In the genomic region with DNA sequence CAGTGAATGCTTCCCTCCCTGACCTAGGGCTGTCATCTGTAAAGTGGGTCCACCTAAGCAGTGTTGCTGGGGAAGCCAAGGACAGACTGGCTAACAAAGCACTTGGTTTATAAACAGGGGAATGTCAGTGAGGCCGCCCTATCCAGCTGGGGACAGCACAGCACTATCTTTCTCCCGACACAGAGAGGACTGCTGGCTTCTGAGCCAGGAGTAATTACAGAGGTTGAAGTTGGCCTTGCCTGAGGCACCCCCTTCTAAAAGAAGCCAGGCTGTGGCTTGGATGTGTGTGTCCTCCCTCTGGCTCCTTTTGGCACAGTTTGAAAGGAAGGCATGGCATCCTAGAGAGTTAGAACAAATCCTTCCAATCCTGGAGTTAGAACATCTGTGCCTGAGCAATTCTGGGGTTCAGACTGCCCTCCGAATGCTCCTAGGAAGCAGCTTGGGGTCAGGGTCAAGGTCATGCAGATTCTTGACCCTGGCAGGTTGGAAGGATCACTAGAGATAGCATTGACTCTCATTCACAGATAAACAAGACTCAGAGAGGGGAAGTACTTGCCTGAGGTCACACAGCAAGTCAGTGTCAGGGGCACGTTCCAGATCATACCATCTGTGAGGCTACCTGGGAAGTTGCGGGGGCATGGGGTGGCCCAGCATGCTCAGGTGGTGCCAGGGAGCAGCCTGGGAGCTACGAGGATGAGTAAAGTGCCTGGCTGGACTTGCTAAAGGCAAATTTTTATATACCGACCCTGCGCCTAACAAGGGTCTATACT, we compare ENCODE assay signal across 1 cellular context.
TF ChIP-seq lines count a peak whose summit lies in the region.

No MANE protein-coding gene starts in this region.

TF ChIP-seq in GM23338, 12 proteins besides CTCF, POLR2A, EP300 and RAD21:
- TF ChIP-seq, protein P1, sequence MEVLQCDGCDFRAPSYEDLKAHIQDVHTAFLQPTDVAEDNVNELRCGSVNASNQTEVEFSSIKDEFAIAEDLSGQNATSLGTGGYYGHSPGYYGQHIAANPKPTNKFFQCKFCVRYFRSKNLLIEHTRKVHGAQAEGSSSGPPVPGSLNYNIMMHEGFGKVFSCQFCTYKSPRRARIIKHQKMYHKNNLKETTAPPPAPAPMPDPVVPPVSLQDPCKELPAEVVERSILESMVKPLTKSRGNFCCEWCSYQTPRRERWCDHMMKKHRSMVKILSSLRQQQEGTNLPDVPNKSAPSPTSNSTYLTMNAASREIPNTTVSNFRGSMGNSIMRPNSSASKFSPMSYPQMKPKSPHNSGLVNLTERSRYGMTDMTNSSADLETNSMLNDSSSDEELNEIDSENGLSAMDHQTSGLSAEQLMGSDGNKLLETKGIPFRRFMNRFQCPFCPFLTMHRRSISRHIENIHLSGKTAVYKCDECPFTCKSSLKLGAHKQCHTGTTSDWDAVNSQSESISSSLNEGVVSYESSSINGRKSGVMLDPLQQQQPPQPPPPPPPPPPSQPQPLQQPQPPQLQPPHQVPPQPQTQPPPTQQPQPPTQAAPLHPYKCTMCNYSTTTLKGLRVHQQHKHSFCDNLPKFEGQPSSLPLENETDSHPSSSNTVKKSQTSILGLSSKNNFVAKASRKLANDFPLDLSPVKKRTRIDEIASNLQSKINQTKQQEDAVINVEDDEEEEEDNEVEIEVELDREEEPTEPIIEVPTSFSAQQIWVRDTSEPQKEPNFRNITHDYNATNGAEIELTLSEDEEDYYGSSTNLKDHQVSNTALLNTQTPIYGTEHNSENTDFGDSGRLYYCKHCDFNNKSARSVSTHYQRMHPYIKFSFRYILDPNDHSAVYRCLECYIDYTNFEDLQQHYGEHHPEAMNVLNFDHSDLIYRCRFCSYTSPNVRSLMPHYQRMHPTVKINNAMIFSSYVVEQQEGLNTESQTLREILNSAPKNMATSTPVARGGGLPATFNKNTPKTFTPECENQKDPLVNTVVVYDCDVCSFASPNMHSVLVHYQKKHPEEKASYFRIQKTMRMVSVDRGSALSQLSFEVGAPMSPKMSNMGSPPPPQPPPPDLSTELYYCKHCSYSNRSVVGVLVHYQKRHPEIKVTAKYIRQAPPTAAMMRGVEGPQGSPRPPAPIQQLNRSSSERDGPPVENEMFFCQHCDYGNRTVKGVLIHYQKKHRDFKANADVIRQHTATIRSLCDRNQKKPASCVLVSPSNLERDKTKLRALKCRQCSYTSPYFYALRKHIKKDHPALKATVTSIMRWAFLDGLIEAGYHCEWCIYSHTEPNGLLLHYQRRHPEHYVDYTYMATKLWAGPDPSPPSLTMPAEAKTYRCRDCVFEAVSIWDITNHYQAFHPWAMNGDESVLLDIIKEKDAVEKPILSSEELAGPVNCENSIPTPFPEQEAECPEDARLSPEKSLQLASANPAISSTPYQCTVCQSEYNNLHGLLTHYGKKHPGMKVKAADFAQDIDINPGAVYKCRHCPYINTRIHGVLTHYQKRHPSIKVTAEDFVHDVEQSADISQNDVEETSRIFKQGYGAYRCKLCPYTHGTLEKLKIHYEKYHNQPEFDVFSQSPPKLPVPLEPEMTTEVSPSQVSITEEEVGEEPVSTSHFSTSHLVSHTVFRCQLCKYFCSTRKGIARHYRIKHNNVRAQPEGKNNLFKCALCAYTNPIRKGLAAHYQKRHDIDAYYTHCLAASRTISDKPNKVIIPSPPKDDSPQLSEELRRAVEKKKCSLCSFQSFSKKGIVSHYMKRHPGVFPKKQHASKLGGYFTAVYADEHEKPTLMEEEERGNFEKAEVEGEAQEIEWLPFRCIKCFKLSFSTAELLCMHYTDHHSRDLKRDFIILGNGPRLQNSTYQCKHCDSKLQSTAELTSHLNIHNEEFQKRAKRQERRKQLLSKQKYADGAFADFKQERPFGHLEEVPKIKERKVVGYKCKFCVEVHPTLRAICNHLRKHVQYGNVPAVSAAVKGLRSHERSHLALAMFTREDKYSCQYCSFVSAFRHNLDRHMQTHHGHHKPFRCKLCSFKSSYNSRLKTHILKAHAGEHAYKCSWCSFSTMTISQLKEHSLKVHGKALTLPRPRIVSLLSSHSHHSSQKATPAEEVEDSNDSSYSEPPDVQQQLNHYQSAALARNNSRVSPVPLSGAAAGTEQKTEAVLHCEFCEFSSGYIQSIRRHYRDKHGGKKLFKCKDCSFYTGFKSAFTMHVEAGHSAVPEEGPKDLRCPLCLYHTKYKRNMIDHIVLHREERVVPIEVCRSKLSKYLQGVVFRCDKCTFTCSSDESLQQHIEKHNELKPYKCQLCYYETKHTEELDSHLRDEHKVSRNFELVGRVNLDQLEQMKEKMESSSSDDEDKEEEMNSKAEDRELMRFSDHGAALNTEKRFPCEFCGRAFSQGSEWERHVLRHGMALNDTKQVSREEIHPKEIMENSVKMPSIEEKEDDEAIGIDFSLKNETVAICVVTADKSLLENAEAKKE (CRISPR knock-in tag; IDR thresholded peaks at IDR 0.05), result no peak
- no peak for TF ChIP-seq STAT1 (IDR thresholded peaks at IDR 0.05; ENCODE audit: unreplicated experiment)
- no peak for TF ChIP-seq POLR2AphosphoS5 (IDR thresholded peaks at IDR 0.05; ENCODE audit: low read depth)
- no peak for TF ChIP-seq NANOG (IDR thresholded peaks at IDR 0.05; ENCODE audit: borderline replicate concordance)
- no peak for TF ChIP-seq ZNF114 (CRISPR knock-in tag; IDR thresholded peaks at IDR 0.05)
- TF ChIP-seq JUNB (IDR thresholded peaks at IDR 0.05; ENCODE audit: unreplicated experiment), result no peak
- no peak for TF ChIP-seq EZH2phosphoT487 (IDR thresholded peaks at IDR 0.05; ENCODE audit: unreplicated experiment)
